16 cellular contexts compared by ENCODE assay signal in the genomic region with DNA sequence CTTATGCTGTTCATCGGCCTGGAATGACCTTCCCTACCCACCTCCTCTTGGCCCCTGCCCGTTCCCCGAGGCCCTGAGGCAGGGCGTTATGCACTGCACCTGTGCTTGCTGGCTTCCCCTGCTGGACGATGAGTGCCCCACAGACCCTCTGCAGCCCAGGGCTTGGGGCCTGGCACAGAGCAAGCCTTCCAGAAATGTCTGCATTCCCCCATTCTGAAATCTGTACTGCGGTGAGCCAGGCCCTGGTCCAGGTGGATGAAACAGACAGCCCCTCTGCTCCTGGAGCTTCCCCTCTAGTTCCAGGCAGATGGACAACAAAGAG. TPM values are rescaled to one million over a fixed set of nuclear protein-coding genes. Genes with fewer than 3 reads are reported as not detected.
"Had no signal": no experiment of that assay in that cellular context is flagged by ENCODE, and none has a peak within 500 bp of the region (broad histone marks: within the 10 kb centered on the region; RNA-seq: fewer than 3 reads in every experiment).

No MANE protein-coding gene starts in this region.

- H3K9me3 ChIP-seq: stomach had no signal

- DNase-seq: activated B cell treated with CpG ODN at 0.5 μM for 24 hours; activated CD4-positive, alpha-beta T cell treated with anti-CD3 and anti-CD28 coated beads for 48 hours; activated CD8-positive, alpha-beta memory T cell treated with anti-CD3 and anti-CD28 coated beads, Interleukin-2, amount 50 U/mL, for 4 hours; activated CD8-positive, alpha-beta T cell treated with anti-CD3 and anti-CD28 coated beads, Interleukin-2, amount 10 ng/mL, durations not matched to agents 7 days and 5 days; activated gamma-delta T cell; activated T-cell treated with anti-CD3 and anti-CD28 coated beads, Interleukin-2, amount 50 U/mL, for 72 hours; amniotic stem cell; effector CD8-positive, alpha-beta T cell; mesendoderm; occipital lobe; stomach; T-helper 1 cell had no signal

- H3K4me1 Mint-ChIP-seq: activated B cell treated with CpG ODN at 0.5 μM for 24 hours had no signal

- H3K36me3 ChIP-seq: stomach had no signal

- H3K4me3 ChIP-seq: stomach had no signal

- H3K27ac Mint-ChIP-seq: activated B cell treated with CpG ODN at 0.5 μM for 24 hours; activated CD8-positive, alpha-beta T cell treated with anti-CD3 and anti-CD28 coated beads, Interleukin-2, amount 10 ng/mL, durations not matched to agents 7 days and 5 days; activated naive CD8-positive, alpha-beta T cell; activated T-cell treated with anti-CD3 and anti-CD28 coated beads, Interleukin-2, amount 50 U/mL, for 72 hours; natural killer cell treated with Interleukin-12 subunit alpha and Interleukin-12 subunit beta and Interleukin-15 and Interleukin-18, amount 100 ng/mL, for 72 hours had no signal

- H3K4me1 ChIP-seq: foreskin keratinocyte, stomach had no signal

- ATAC-seq: activated CD8-positive, alpha-beta T cell treated with anti-CD3 and anti-CD28 coated beads, Interleukin-2, amount 10 ng/mL, durations not matched to agents 7 days and 5 days; activated T-cell treated with anti-CD3 and anti-CD28 coated beads, Interleukin-2, amount 50 U/mL, for 72 hours; sciatic nerve had no signal

- H3K9me3 Mint-ChIP-seq: activated B cell treated with CpG ODN at 0.5 μM for 24 hours; activated T-cell treated with anti-CD3 and anti-CD28 coated beads, Interleukin-2, amount 50 U/mL, for 72 hours; natural killer cell treated with Interleukin-12 subunit alpha and Interleukin-12 subunit beta and Interleukin-15 and Interleukin-18, amount 100 ng/mL, for 72 hours had no signal

- H3K4me3 Mint-ChIP-seq: activated B cell treated with CpG ODN at 0.5 μM for 24 hours; activated CD8-positive, alpha-beta T cell treated with anti-CD3 and anti-CD28 coated beads, Interleukin-2, amount 10 ng/mL, durations not matched to agents 7 days and 5 days; activated naive CD8-positive, alpha-beta T cell; activated T-cell treated with anti-CD3 and anti-CD28 coated beads, Interleukin-2, amount 50 U/mL, for 72 hours; natural killer cell treated with Interleukin-12 subunit alpha and Interleukin-12 subunit beta and Interleukin-15 and Interleukin-18, amount 100 ng/mL, for 72 hours had no signal

- H3K36me3 Mint-ChIP-seq: activated naive CD8-positive, alpha-beta T cell; natural killer cell treated with Interleukin-12 subunit alpha and Interleukin-12 subunit beta and Interleukin-15 and Interleukin-18, amount 100 ng/mL, for 72 hours had no signal

- H3K27ac ChIP-seq: foreskin keratinocyte, stomach had no signal

RNA-seq across cellular contexts. Expression of gene UNC5A, which starts 35.0 kb away (rescaled TPM):
- total RNA-seq: activated B cell treated with CpG ODN at 0.5 μM for 24 hours; activated CD8-positive, alpha-beta T cell treated with anti-CD3 and anti-CD28 coated beads, Interleukin-2, amount 10 ng/mL, durations not matched to agents 7 days and 5 days; natural killer cell treated with Interleukin-12 subunit alpha and Interleukin-12 subunit beta and Interleukin-15 and Interleukin-18, amount 100 ng/mL, for 72 hours; sciatic nerve had no signal

RNA-seq across cellular contexts. Expression of gene HK3, which starts 53.8 kb away (rescaled TPM):
- total RNA-seq: activated CD8-positive, alpha-beta T cell treated with anti-CD3 and anti-CD28 coated beads, Interleukin-2, amount 10 ng/mL, durations not matched to agents 7 days and 5 days; foreskin keratinocyte had no signal
- polyA plus RNA-seq: foreskin keratinocyte had no signal
